ENCODE assay signal across 1 cellular context in genomic region chr19:37979547-37980082, GRCh38.
TF ChIP-seq lines count a peak whose summit lies in the region.

No MANE protein-coding gene starts in this region.

TF ChIP-seq in HEK293, 187 proteins besides CTCF, POLR2A, EP300 and RAD21 (continued from another document and continues in another):
- TF ChIP-seq ZNF394 (tag by site-specific recombination; IDR thresholded peaks at IDR 0.05; ENCODE audit: borderline replicate concordance) = 0 out of 2 replicates have a peak, but pooled peaks have one; percentile 18
- TF ChIP-seq ZNF645 (tag by site-specific recombination; IDR thresholded peaks at IDR 0.05) = no peak
- TF ChIP-seq ZNF670 (tag by site-specific recombination; IDR thresholded peaks at IDR 0.05; ENCODE audit: low read depth) = no peak
- TF ChIP-seq ZNF600 (tag by site-specific recombination; IDR thresholded peaks at IDR 0.05) = peak; percentile 31; the same call in 1 of the 2 replicates
- TF ChIP-seq HOXA7 (CRISPR knock-in tag; IDR thresholded peaks at IDR 0.05; ENCODE audit: borderline replicate concordance) = no peak
- TF ChIP-seq KLF7 (tag by site-specific recombination; IDR thresholded peaks at IDR 0.05; ENCODE audit: borderline replicate concordance) = no peak
- TF ChIP-seq ZBTB48 (tag by site-specific recombination; IDR thresholded peaks at IDR 0.05) = peak; percentile 71; the same call in 1 of the 2 replicates
- TF ChIP-seq, protein P1, sequence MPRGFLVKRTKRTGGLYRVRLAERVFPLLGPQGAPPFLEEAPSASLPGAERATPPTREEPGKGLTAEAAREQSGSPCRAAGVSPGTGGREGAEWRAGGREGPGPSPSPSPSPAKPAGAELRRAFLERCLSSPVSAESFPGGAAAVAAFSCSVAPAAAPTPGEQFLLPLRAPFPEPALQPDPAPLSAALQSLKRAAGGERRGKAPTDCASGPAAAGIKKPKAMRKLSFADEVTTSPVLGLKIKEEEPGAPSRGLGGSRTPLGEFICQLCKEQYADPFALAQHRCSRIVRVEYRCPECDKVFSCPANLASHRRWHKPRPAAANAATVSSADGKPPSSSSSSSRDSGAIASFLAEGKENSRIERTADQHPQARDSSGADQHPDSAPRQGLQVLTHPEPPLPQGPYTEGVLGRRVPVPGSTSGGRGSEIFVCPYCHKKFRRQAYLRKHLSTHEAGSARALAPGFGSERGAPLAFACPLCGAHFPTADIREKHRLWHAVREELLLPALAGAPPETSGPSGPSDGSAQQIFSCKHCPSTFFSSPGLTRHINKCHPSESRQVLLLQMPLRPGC (tag by site-specific recombination; IDR thresholded peaks at IDR 0.05) = no peak
- TF ChIP-seq, protein P2, sequence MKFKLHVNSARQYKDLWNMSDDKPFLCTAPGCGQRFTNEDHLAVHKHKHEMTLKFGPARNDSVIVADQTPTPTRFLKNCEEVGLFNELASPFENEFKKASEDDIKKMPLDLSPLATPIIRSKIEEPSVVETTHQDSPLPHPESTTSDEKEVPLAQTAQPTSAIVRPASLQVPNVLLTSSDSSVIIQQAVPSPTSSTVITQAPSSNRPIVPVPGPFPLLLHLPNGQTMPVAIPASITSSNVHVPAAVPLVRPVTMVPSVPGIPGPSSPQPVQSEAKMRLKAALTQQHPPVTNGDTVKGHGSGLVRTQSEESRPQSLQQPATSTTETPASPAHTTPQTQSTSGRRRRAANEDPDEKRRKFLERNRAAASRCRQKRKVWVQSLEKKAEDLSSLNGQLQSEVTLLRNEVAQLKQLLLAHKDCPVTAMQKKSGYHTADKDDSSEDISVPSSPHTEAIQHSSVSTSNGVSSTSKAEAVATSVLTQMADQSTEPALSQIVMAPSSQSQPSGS (tag by site-specific recombination; IDR thresholded peaks at IDR 0.05; ENCODE audit: low read depth) = no peak
- no peak for TF ChIP-seq ZSCAN4 (tag by site-specific recombination; IDR thresholded peaks at IDR 0.05)
- no peak for TF ChIP-seq SETDB1 (IDR thresholded peaks at IDR 0.05; ENCODE audit: insufficient read length, low read length)
- TF ChIP-seq GFI1B (tag by site-specific recombination; IDR thresholded peaks at IDR 0.05) = no peak
- no peak for TF ChIP-seq PRDM6 (tag by site-specific recombination; IDR thresholded peaks at IDR 0.05)
- TF ChIP-seq ZNF624 (tag by site-specific recombination; IDR thresholded peaks at IDR 0.05) = no peak
- TF ChIP-seq, protein P3, sequence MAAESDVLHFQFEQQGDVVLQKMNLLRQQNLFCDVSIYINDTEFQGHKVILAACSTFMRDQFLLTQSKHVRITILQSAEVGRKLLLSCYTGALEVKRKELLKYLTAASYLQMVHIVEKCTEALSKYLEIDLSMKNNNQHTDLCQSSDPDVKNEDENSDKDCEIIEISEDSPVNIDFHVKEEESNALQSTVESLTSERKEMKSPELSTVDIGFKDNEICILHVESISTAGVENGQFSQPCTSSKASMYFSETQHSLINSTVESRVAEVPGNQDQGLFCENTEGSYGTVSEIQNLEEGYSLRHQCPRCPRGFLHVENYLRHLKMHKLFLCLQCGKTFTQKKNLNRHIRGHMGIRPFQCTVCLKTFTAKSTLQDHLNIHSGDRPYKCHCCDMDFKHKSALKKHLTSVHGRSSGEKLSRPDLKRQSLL (tag by site-specific recombination; IDR thresholded peaks at IDR 0.05) = no peak
- TF ChIP-seq MZF1 (tag by site-specific recombination; IDR thresholded peaks at IDR 0.05; ENCODE audit: borderline replicate concordance) = 0 out of 2 replicates have a peak, but pooled peaks have one; percentile 60
- no peak for TF ChIP-seq ZNF280C (tag by site-specific recombination; IDR thresholded peaks at IDR 0.05)
- TF ChIP-seq ZNF175 (tag by site-specific recombination; IDR thresholded peaks at IDR 0.05) = no peak
- TF ChIP-seq ZFP69B (tag by site-specific recombination; IDR thresholded peaks at IDR 0.05) = no peak
- peak; percentile 47; the same call in 1 of the 2 replicates for TF ChIP-seq ZSCAN30 (tag by site-specific recombination; IDR thresholded peaks at IDR 0.05)
- 0 out of 2 replicates have a peak, but pooled peaks have one; percentile 1 for TF ChIP-seq ZNF518A (tag by site-specific recombination; conservative IDR thresholded peaks at IDR 0.05; ENCODE audit: low read depth)
- no peak for TF ChIP-seq ZNF677 (tag by site-specific recombination; IDR thresholded peaks at IDR 0.05)
- no peak; the same call in 1 of the 2 replicates for TF ChIP-seq GLIS2 (tag by site-specific recombination; IDR thresholded peaks at IDR 0.05)
- TF ChIP-seq ZBTB20 (tag by site-specific recombination; IDR thresholded peaks at IDR 0.05) = 0 out of 2 replicates have a peak, but pooled peaks have one; percentile 21
- no peak for TF ChIP-seq OVOL3 (tag by site-specific recombination; IDR thresholded peaks at IDR 0.05)
- no peak for TF ChIP-seq KLF10 (tag by site-specific recombination; IDR thresholded peaks at IDR 0.05)
- TF ChIP-seq ZBTB8A (tag by site-specific recombination; IDR thresholded peaks at IDR 0.05) = peak; percentile 43; the same call in 1 of the 2 replicates
- TF ChIP-seq ZFP37 (tag by site-specific recombination; IDR thresholded peaks at IDR 0.05) = peak; percentile 67; the same call in 1 of the 2 replicates
- no peak for TF ChIP-seq ZNF791 (tag by site-specific recombination; IDR thresholded peaks at IDR 0.05)
- TF ChIP-seq ZNF37A (tag by site-specific recombination; IDR thresholded peaks at IDR 0.05) = no peak
- TF ChIP-seq, protein P4, sequence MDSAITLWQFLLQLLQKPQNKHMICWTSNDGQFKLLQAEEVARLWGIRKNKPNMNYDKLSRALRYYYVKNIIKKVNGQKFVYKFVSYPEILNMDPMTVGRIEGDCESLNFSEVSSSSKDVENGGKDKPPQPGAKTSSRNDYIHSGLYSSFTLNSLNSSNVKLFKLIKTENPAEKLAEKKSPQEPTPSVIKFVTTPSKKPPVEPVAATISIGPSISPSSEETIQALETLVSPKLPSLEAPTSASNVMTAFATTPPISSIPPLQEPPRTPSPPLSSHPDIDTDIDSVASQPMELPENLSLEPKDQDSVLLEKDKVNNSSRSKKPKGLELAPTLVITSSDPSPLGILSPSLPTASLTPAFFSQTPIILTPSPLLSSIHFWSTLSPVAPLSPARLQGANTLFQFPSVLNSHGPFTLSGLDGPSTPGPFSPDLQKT (IDR thresholded peaks at IDR 0.05; ENCODE audit: borderline replicate concordance, low read depth, low read length) = no peak
- TF ChIP-seq KLF1 (tag by site-specific recombination; IDR thresholded peaks at IDR 0.05) = no peak
- TF ChIP-seq, protein P5, sequence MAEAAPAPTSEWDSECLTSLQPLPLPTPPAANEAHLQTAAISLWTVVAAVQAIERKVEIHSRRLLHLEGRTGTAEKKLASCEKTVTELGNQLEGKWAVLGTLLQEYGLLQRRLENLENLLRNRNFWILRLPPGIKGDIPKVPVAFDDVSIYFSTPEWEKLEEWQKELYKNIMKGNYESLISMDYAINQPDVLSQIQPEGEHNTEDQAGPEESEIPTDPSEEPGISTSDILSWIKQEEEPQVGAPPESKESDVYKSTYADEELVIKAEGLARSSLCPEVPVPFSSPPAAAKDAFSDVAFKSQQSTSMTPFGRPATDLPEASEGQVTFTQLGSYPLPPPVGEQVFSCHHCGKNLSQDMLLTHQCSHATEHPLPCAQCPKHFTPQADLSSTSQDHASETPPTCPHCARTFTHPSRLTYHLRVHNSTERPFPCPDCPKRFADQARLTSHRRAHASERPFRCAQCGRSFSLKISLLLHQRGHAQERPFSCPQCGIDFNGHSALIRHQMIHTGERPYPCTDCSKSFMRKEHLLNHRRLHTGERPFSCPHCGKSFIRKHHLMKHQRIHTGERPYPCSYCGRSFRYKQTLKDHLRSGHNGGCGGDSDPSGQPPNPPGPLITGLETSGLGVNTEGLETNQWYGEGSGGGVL (tag by site-specific recombination; IDR thresholded peaks at IDR 0.05) = no peak
- TF ChIP-seq ZNF785 (tag by site-specific recombination; IDR thresholded peaks at IDR 0.05) = no peak
- TF ChIP-seq, protein P6, sequence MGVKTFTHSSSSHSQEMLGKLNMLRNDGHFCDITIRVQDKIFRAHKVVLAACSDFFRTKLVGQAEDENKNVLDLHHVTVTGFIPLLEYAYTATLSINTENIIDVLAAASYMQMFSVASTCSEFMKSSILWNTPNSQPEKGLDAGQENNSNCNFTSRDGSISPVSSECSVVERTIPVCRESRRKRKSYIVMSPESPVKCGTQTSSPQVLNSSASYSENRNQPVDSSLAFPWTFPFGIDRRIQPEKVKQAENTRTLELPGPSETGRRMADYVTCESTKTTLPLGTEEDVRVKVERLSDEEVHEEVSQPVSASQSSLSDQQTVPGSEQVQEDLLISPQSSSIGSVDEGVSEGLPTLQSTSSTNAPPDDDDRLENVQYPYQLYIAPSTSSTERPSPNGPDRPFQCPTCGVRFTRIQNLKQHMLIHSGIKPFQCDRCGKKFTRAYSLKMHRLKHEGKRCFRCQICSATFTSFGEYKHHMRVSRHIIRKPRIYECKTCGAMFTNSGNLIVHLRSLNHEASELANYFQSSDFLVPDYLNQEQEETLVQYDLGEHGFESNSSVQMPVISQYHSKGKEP (tag by site-specific recombination; IDR thresholded peaks at IDR 0.05) = peak; percentile 32; the same call in 1 of the 2 replicates
- no peak for TF ChIP-seq ZNF433 (tag by site-specific recombination; IDR thresholded peaks at IDR 0.05; ENCODE audit: low read depth)
